In the genomic region with DNA sequence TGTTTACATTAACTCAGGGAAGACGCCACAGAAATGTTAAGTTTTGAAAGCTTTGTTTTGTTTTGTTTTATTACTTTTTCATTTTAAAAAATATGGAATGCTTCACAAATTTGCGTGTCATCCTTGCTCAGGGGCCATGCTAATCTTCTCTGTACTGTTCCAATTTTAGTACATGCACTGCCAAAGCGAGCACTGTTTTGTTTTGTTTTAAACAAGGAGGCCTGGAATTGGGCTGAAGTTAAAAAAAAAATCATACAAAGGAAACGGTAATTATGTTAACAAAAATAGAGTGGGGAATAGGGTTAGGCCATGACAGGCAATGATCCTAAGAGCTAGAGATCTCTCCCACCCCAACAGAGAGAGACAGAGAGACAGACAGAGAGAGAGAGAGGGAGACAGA, we compare ENCODE assay signal across 11 cellular contexts. TPM values are rescaled to one million over a fixed set of nuclear protein-coding genes. Genes with fewer than 3 reads are reported as not detected.
A peak's percentile ranks its signal among the peaks of the same experiment; 100 is the strongest.
DNase-seq lines count a peak whose midpoint lies in the region; ATAC-seq, FAIRE-seq and TF ChIP-seq lines count a peak whose summit lies in the region.
"Had no signal": no experiment of that assay in that cellular context is flagged by ENCODE, and none has a peak within 500 bp of the region (broad histone marks: within the 10 kb centered on the region; RNA-seq: fewer than 3 reads in every experiment).

No MANE protein-coding gene starts in this region.

- peak overlapping the region; percentile 5 for H4K8ac ChIP-seq in trophoblast cell (ENCODE audit: low read depth, low read length)

- ATAC-seq in heart left ventricle (peak in 1 of 4 donors; percentile 23), Right ventricle myocardium superior (ENCODE audit: poor library complexity) (no peak), GM18517 (IDR thresholded peaks at IDR 0.05; ENCODE audit: unreplicated experiment) (no peak)
- ATAC-seq: mucosa of descending colon had no signal

- H3K9me3 ChIP-seq in heart left ventricle (no peaks in the 10 kb centered on the region), trophoblast cell (ENCODE audit: insufficient read depth, low read depth, low read length) (no peaks in the 10 kb centered on the region), vagina (no peaks in the 10 kb centered on the region)
- H3K9me3 ChIP-seq: mucosa of descending colon had no signal

- no peak overlapping the region for H2AK5ac ChIP-seq in trophoblast cell (ENCODE audit: low read length)

- H2AFZ ChIP-seq in trophoblast cell (ENCODE audit: insufficient read depth, low read length, poor library complexity) = peak overlapping the region; percentile 32

- H3K4me1 ChIP-seq in heart left ventricle (peaks cover 0 to 66% (median 33%) of the 10 kb centered on the region in 12 donors), trophoblast cell (ENCODE audit: control insufficient read depth in 1 of 2, insufficient read depth in 2 of 2, low read length in 2 of 2) (peaks cover 12 to 14% of the 10 kb centered on the region in 2 experiments), vagina (peaks cover 34% of the 10 kb centered on the region)

- DNase-seq in heart left ventricle = no peak
- no peak for DNase-seq in Right ventricle myocardium superior
- DNase-seq in fibroblast of the aortic adventitia (ENCODE audit: low read depth) = peak; percentile 45
- DNase-seq in trophoblast cell = no peak
- no peak for DNase-seq in vagina (ENCODE audit: extremely low spot score in 2 of 2)
- DNase-seq in HTR-8/SVneo (ENCODE audit: insufficient read length, low spot score) = no peak
- DNase-seq in activated naive CD4-positive, alpha-beta T cell treated with anti-CD3 and anti-CD28 coated beads, Interleukin-2, amount 50 U/mL, for 16 hours = no peak
- DNase-seq: AML-193, mucosa of descending colon, NCI-H187 had no signal

- no peak overlapping the region for H2BK120ac ChIP-seq in trophoblast cell (ENCODE audit: insufficient read depth, low read length, poor library complexity)

- no peaks in the 10 kb centered on the region for H3K79me2 ChIP-seq in trophoblast cell (ENCODE audit: control insufficient read depth, insufficient read depth, low read length, poor library complexity)

- peak overlapping the region; percentile 1 for H2BK12ac ChIP-seq in trophoblast cell (ENCODE audit: low read length)

- TF ChIP-seq POLR2A in heart left ventricle (IDR thresholded peaks at IDR 0.05) = no peak
- no peak for TF ChIP-seq POLR2A in vagina (IDR thresholded peaks at IDR 0.05)

- H3K14ac ChIP-seq in trophoblast cell (ENCODE audit: low read length) = peak overlapping the region; percentile 40

- H3K27me3 ChIP-seq in heart left ventricle (no peaks in the 10 kb centered on the region), trophoblast cell (ENCODE audit: insufficient read depth, low read length) (no peaks in the 10 kb centered on the region), vagina (no peaks in the 10 kb centered on the region)

- no peak overlapping the region for H3K23ac ChIP-seq in trophoblast cell (ENCODE audit: low read length)

- no peak overlapping the region for H3K4ac ChIP-seq in trophoblast cell (ENCODE audit: low read depth, low read length)

- TF ChIP-seq CTCF in heart left ventricle (IDR thresholded peaks at IDR 0.05) (no peak), fibroblast of the aortic adventitia (IDR thresholded peaks at IDR 0.05; ENCODE audit: insufficient read depth, low read length) (no peak), vagina (IDR thresholded peaks at IDR 0.05) (no peak)

- H3K4me3 ChIP-seq in heart left ventricle = no peak overlapping the region
- no peak overlapping the region for H3K4me3 ChIP-seq in fibroblast of the aortic adventitia (ENCODE audit: low read depth, low read length)
- H3K4me3 ChIP-seq in trophoblast cell (ENCODE audit: low read depth, low read length) = no peak overlapping the region
- H3K4me3 ChIP-seq in vagina = no peak overlapping the region
- H3K4me3 ChIP-seq: mucosa of descending colon had no signal

- H3K4me2 ChIP-seq in trophoblast cell (ENCODE audit: low read length) = no peak overlapping the region

- peaks cover 14% of the 10 kb centered on the region for H3K79me1 ChIP-seq in trophoblast cell (ENCODE audit: low read length)

- no peak for FAIRE-seq in HTR-8/SVneo (lab: Jason Lieb, UNC)

- no peak overlapping the region for H3K18ac ChIP-seq in trophoblast cell (ENCODE audit: low read length)

- H3K9ac ChIP-seq in trophoblast cell (ENCODE audit: low read length) = no peak overlapping the region

- H3K36me3 ChIP-seq in heart left ventricle (no peaks in the 10 kb centered on the region), trophoblast cell (ENCODE audit: control insufficient read depth in 1 of 2, insufficient read depth in 2 of 2, low read length in 2 of 2) (no peaks in the 10 kb centered on the region), vagina (no peaks in the 10 kb centered on the region)

- WGBS in heart left ventricle, 4 donors = 46 to 58% (median 50%) methylated on average over 4 of the region's 4 CpGs
- no CpG with 5 or more reads among the region's 4 CpGs for WGBS in trophoblast cell (ENCODE audit: extremely low coverage, insufficient coverage, insufficient read length)

- H4K91ac ChIP-seq in trophoblast cell (ENCODE audit: low read depth, low read length) = peak overlapping the region; percentile 23

- intact Hi-C loops in heart left ventricle (cut with DNase I) (loop anchor here in 2 of 10 donors (5.0 kb wide), 1 partner anchor 46 kb away; no protein-coding TSS in a partner anchor), Right ventricle myocardium superior (cut with DNase I) (no loop called here), vagina (cut with DNase I) (no loop called here)

- H4K12ac ChIP-seq in trophoblast cell (ENCODE audit: low read depth, low read length) = no peak overlapping the region

- peak overlapping the region; percentile 38 to 84 (median 68) for H3K27ac ChIP-seq in heart left ventricle
- H3K27ac ChIP-seq in trophoblast cell (ENCODE audit: low read depth, low read length) = no peak overlapping the region
- peak overlapping the region; percentile 70 for H3K27ac ChIP-seq in vagina

- H2BK5ac ChIP-seq in trophoblast cell (ENCODE audit: low read depth, low read length, poor library complexity) = peak overlapping the region; percentile 4

RNA-seq across cellular contexts. Expression of gene ZFP36L1, which starts 57.0 kb away (rescaled TPM):
- total RNA-seq in heart left ventricle (100 to 1,000 TPM in 3 of 9 donors, 10 to 100 TPM in 6; 47.8 to 183 (median 68.9) TPM), Right ventricle myocardium superior (45.5 TPM), fibroblast of the aortic adventitia (ENCODE audit: low replicate concordance) (24.1 and 53.8 TPM in 2 replicates), vagina (1,405 TPM)
- 10 to 100 TPM; 21.2 to 84.5 TPM for polyA plus RNA-seq in heart left ventricle
- 487 and 493 TPM in 2 replicates for polyA plus RNA-seq in trophoblast cell (2013)
